In genomic region chr17:59565959-59566324, GRCh38 we compare ENCODE assay signal across 1 cellular context.
TF ChIP-seq lines count a peak whose summit lies in the region.

No MANE protein-coding gene starts in this region.

TF ChIP-seq in IMR-90, 13 proteins besides CTCF, POLR2A, EP300 and RAD21 (continued from another document):
- TF ChIP-seq, protein P1, sequence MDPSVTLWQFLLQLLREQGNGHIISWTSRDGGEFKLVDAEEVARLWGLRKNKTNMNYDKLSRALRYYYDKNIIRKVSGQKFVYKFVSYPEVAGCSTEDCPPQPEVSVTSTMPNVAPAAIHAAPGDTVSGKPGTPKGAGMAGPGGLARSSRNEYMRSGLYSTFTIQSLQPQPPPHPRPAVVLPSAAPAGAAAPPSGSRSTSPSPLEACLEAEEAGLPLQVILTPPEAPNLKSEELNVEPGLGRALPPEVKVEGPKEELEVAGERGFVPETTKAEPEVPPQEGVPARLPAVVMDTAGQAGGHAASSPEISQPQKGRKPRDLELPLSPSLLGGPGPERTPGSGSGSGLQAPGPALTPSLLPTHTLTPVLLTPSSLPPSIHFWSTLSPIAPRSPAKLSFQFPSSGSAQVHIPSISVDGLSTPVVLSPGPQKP (IDR thresholded peaks at IDR 0.05; ENCODE audit: borderline replicate concordance, low read depth, low read length) = no peak
- no peak for TF ChIP-seq MAFK (IDR thresholded peaks at IDR 0.05; ENCODE audit: low read depth, low read length)
